In the genomic region with DNA sequence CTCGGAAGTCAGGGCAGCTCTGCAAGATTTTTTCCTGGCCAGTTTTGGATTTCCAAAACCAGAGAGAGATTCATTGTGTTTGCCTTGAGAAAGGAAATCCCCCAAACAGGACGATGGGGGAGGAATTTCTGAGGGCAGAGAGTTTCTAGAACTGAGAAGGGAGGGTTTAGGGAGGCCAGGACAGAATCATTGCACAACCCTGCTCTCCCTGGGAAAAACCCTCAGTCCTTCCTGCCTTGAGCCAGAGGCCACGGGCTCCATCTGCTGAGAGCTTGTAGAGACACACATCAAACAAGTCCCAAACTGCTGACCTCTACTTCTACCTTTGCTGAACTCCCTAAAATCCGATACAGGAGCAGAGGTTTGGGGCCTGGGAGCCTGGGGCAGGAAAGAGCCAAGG, we compare ENCODE assay signal across 8 cellular contexts.
A peak's percentile ranks its signal among the peaks of the same experiment; 100 is the strongest.
DNase-seq lines count a peak whose midpoint lies in the region; ATAC-seq and TF ChIP-seq lines count a peak whose summit lies in the region.

No MANE protein-coding gene starts in this region.

- peak; percentile 31; the same call in 1 of the 2 replicates for TF ChIP-seq CTCF in GM12874 (IDR thresholded peaks at IDR 0.05; ENCODE audit: insufficient read depth, low read depth, low read length)

- H3K36me3 ChIP-seq in skeletal muscle tissue (ENCODE audit: control insufficient read depth in 3 of 3, insufficient read depth in 3 of 3, low read length in 3 of 3), result no peaks in the 10 kb centered on the region

- DNase-seq in amniotic stem cell (lab: John Stamatoyannopoulos, UW), result peak; percentile 85
- peak; percentile 84 to 93 (median 89) for DNase-seq in right cardiac atrium
- DNase-seq in KG1 (lab: John Stamatoyannopoulos, UW), result no peak

- H3K4me3 ChIP-seq in right cardiac atrium (ENCODE audit: low read length) (no peak overlapping the region), skeletal muscle tissue (ENCODE audit: low read length in 3 of 3) (no peak overlapping the region)

- H3K27me3 ChIP-seq in right cardiac atrium (ENCODE audit: control insufficient read depth, insufficient read depth), result no peaks in the 10 kb centered on the region
- no peaks in the 10 kb centered on the region for H3K27me3 ChIP-seq in skeletal muscle tissue (ENCODE audit: control insufficient read depth in 3 of 3, insufficient read depth in 3 of 3, low read length in 3 of 3)

- ATAC-seq in HG03103 (IDR thresholded peaks at IDR 0.05; ENCODE audit: low read depth, unreplicated experiment) (peak; percentile 54), right cardiac atrium (peak; percentile 97), HG03175 (IDR thresholded peaks at IDR 0.05; ENCODE audit: unreplicated experiment) (no peak), HG02970 (IDR thresholded peaks at IDR 0.05; ENCODE audit: low FRiP score, unreplicated experiment) (no peak)

- peak overlapping the region in 1 of 3 donors; percentile 20 for H3K9ac ChIP-seq in skeletal muscle tissue (ENCODE audit: low read depth in 1 of 3, low read length in 3 of 3)

- intact Hi-C loops in right cardiac atrium (cut with DNase I), result loop anchor here in 2 of 4 donors (2.0 to 5.0 kb wide), 2 partner anchors 36 to 38 kb away; no protein-coding TSS in a partner anchor

- peaks cover 11% of the 10 kb centered on the region for H3K4me1 ChIP-seq in right cardiac atrium (ENCODE audit: control insufficient read depth, insufficient read depth, low read length)
- H3K4me1 ChIP-seq in skeletal muscle tissue (ENCODE audit: control insufficient read depth in 3 of 3, insufficient read depth in 3 of 3, low read length in 3 of 3), result peaks cover 8 to 18% (median 10%) of the 10 kb centered on the region in 3 donors

- H3K9me3 ChIP-seq in right cardiac atrium (ENCODE audit: control insufficient read depth, low read length), result no peaks in the 10 kb centered on the region
- no peaks in the 10 kb centered on the region for H3K9me3 ChIP-seq in skeletal muscle tissue (ENCODE audit: control insufficient read depth in 3 of 3, low read length in 3 of 3)

- WGBS in right cardiac atrium, result 17% methylated on average over 4 of the region's 4 CpGs

- H3K27ac ChIP-seq in right cardiac atrium (ENCODE audit: low read length), result peak overlapping the region; percentile 82
- peak overlapping the region; percentile 74 for H3K27ac ChIP-seq in skeletal muscle tissue (ENCODE audit: low read depth, low read length)

Comparison
In these comparisons a context has a peak if more than half of its experiments do, and no peak if none do; other contexts are left out.
1. ATAC-seq: peak in HG03103 (single experiment) and right cardiac atrium (2 of 2); none in HG03175 (single experiment) and HG02970 (single experiment).